ENCODE assay signal across 26 cellular contexts in the genomic region with DNA sequence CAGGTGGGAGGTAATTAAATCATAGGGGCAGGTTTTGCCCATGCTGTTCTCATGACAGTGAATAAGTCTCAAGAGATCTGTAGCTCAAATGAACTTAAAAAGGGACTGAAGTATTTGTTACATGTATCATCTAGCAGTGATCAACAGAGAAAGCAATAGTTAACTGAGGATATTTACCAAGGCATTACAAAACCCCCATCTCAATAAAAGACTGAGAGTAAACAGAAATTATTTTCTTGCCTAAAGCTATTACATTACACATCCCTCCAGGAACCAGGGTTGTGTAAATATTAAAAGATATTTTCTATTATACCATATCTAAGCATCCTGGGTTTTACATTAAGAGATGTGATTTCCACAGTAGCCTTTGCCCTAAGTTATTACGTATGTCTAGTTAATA.
"Had no signal": no experiment of that assay in that cellular context is flagged by ENCODE, and none has a peak within 500 bp of the region (broad histone marks: within the 10 kb centered on the region; RNA-seq: fewer than 3 reads in every experiment).

No MANE protein-coding gene starts in this region.

- H3K27ac Mint-ChIP-seq: activated CD4-positive, alpha-beta T cell treated with anti-CD3 and anti-CD28 coated beads, Interleukin-2, amount 10 ng/mL, durations not matched to agents 24 days and 14 days; activated CD8-positive, alpha-beta T cell treated with anti-CD3 and anti-CD28 coated beads for 36 hours; activated naive CD4-positive, alpha-beta T cell treated with anti-CD3 and anti-CD28 coated beads, Interleukin-2, amount 50 U/mL, for 24 hours; activated naive CD8-positive, alpha-beta T cell treated with anti-CD3 and anti-CD28 coated beads, Interleukin-2, amount 10 ng/mL, durations not matched to agents 7 days and 5 days; activated T-cell treated with anti-CD3 and anti-CD28 coated beads, Interleukin-2, amount 50 U/mL, for 24 hours; activated T-helper 2 cell treated with anti-CD3 and anti-CD28 coated beads, Interferon-gamma antibody, Interleukin-2, Interleukin-4, amounts not matched to agents 10 μg/mL and 5 μg/mL and 100 μg/mL, durations not matched to agents 14 hours and 24 hours and 36 hours had no signal

- H3K36me3 Mint-ChIP-seq: activated naive CD4-positive, alpha-beta T cell treated with anti-CD3 and anti-CD28 coated beads, Interleukin-2, amount 50 U/mL, for 24 hours; activated naive CD8-positive, alpha-beta T cell treated with anti-CD3 and anti-CD28 coated beads, Interleukin-2, amount 10 ng/mL, durations not matched to agents 7 days and 5 days had no signal

- H3K4me1 ChIP-seq: breast epithelium, Peyer's patch had no signal

- H3K27me3 ChIP-seq: body of pancreas, breast epithelium, Peyer's patch had no signal

- H3K4me3 ChIP-seq: body of pancreas, breast epithelium, K562, Peyer's patch had no signal

- H3K27me3 Mint-ChIP-seq: activated CD4-positive, alpha-beta T cell treated with anti-CD3 and anti-CD28 coated beads, Interleukin-2, amount 10 ng/mL, durations not matched to agents 24 days and 14 days; activated CD8-positive, alpha-beta T cell treated with anti-CD3 and anti-CD28 coated beads for 36 hours; activated naive CD4-positive, alpha-beta T cell treated with anti-CD3 and anti-CD28 coated beads, Interleukin-2, amount 50 U/mL, for 24 hours; activated naive CD8-positive, alpha-beta T cell treated with anti-CD3 and anti-CD28 coated beads, Interleukin-2, amount 10 ng/mL, durations not matched to agents 7 days and 5 days; activated T-cell treated with anti-CD3 and anti-CD28 coated beads, Interleukin-2, amount 50 U/mL, for 24 hours had no signal

- H3K9me3 Mint-ChIP-seq: activated CD8-positive, alpha-beta T cell treated with anti-CD3 and anti-CD28 coated beads for 36 hours; activated naive CD4-positive, alpha-beta T cell treated with anti-CD3 and anti-CD28 coated beads, Interleukin-2, amount 50 U/mL, for 24 hours had no signal

- H3K9me3 ChIP-seq: body of pancreas, Peyer's patch had no signal

- H3K4me1 Mint-ChIP-seq: activated CD4-positive, alpha-beta T cell treated with anti-CD3 and anti-CD28 coated beads, Interleukin-2, amount 10 ng/mL, durations not matched to agents 24 days and 14 days; activated naive CD4-positive, alpha-beta T cell treated with anti-CD3 and anti-CD28 coated beads, Interleukin-2, amount 50 U/mL, for 24 hours; activated naive CD8-positive, alpha-beta T cell treated with anti-CD3 and anti-CD28 coated beads, Interleukin-2, amount 10 ng/mL, durations not matched to agents 7 days and 5 days had no signal

- H3K36me3 ChIP-seq: breast epithelium, Peyer's patch, WERI-Rb-1 had no signal

- ATAC-seq: activated CD8-positive, alpha-beta T cell treated with anti-CD3 and anti-CD28 coated beads for 36 hours; body of pancreas; K562 had no signal

- H3K4me3 Mint-ChIP-seq: activated CD4-positive, alpha-beta T cell treated with anti-CD3 and anti-CD28 coated beads, Interleukin-2, amount 10 ng/mL, durations not matched to agents 24 days and 14 days; activated CD8-positive, alpha-beta T cell treated with anti-CD3 and anti-CD28 coated beads for 36 hours; activated naive CD4-positive, alpha-beta T cell treated with anti-CD3 and anti-CD28 coated beads, Interleukin-2, amount 50 U/mL, for 24 hours; activated naive CD8-positive, alpha-beta T cell treated with anti-CD3 and anti-CD28 coated beads, Interleukin-2, amount 10 ng/mL, durations not matched to agents 7 days and 5 days; activated T-cell treated with anti-CD3 and anti-CD28 coated beads, Interleukin-2, amount 50 U/mL, for 24 hours had no signal

- H3K27ac ChIP-seq: breast epithelium, Peyer's patch, WERI-Rb-1 had no signal

- DNase-seq: activated CD4-positive, alpha-beta T cell treated with anti-CD3 and anti-CD28 coated beads, Interleukin-2, amount 10 ng/mL, durations not matched to agents 24 days and 14 days; activated CD4-positive, alpha-beta T cell treated with anti-CD3 and anti-CD28 coated beads, Interleukin-2, amount 50 U/mL, for 4 hours; activated CD4-positive, CD25-positive, alpha-beta regulatory T cell; activated CD8-positive, alpha-beta T cell treated with anti-CD3 and anti-CD28 coated beads for 36 hours; activated gamma-delta T cell; activated naive CD4-positive, alpha-beta T cell treated with Interleukin-2 at 50 U/mL for 16 hours; activated naive CD8-positive, alpha-beta T cell treated with anti-CD3 and anti-CD28 coated beads, Interleukin-2, amount 10 ng/mL, durations not matched to agents 7 days and 5 days; activated T-cell treated with anti-CD3 and anti-CD28 coated beads, Interleukin-2, amount 50 U/mL, for 24 hours; body of pancreas; NCI-H1092; NCI-H1694; NCI-H2107; NCI-H226; NCI-H446 treated with DMSO at 0.1 percent for 48 hours; Peyer's patch; RPMI8226; SHP77 treated with DMSO at 0.1 percent for 48 hours; SW 1271; T-helper 1 cell; T-helper 2 cell; T-helper 9 cell; WERI-Rb-1 had no signal
